8 cellular contexts compared by ENCODE assay signal in genomic region chr4:6873792-6874461, GRCh38. TPM values are rescaled to one million over a fixed set of nuclear protein-coding genes. Genes with fewer than 3 reads are reported as not detected.
A peak's percentile ranks its signal among the peaks of the same experiment; 100 is the strongest.
DNase-seq lines count a peak whose midpoint lies in the region; ATAC-seq lines count a peak whose summit lies in the region.

No MANE protein-coding gene starts in this region.

- POLR2A ChIA-PET in activated naive CD8-positive, alpha-beta T cell treated with anti-CD3 and anti-CD28 coated beads, Interleukin-2, amount 10 ng/mL, durations not matched to agents 7 days and 5 days (lab: Charles Lee): interaction anchor here (0.6 to 2.4 kb wide), 7 partner anchors 26 to 199 kb away, joined by 3 to 11 read pairs (median 4); partner anchors contain the start of genes GRPEL1 and KIAA0232

- H3K9me3 Mint-ChIP-seq in activated naive CD8-positive, alpha-beta T cell treated with anti-CD3 and anti-CD28 coated beads, Interleukin-2, amount 10 ng/mL, durations not matched to agents 7 days and 5 days: no peaks in the 10 kb centered on the region

- peaks cover 10% of the 10 kb centered on the region for H3K36me3 Mint-ChIP-seq in activated naive CD8-positive, alpha-beta T cell treated with anti-CD3 and anti-CD28 coated beads, Interleukin-2, amount 10 ng/mL, durations not matched to agents 7 days and 5 days

- DNase-seq in NCI-H748 (lab: John Stamatoyannopoulos, UW; ENCODE audit: unreplicated experiment) (peak; percentile 40), NCI-H748 treated with DMSO at 0.1 percent for 48 hours (lab: John Stamatoyannopoulos, UW) (no peak), SKM-1 (lab: John Stamatoyannopoulos, UW; ENCODE audit: unreplicated experiment) (peak; percentile 67), left cardiac atrium (peak; percentile 75), sciatic nerve (ENCODE audit: low spot score) (peak; percentile 85), 8988T (no peak)
- peak; percentile 82 for DNase-seq in activated naive CD8-positive, alpha-beta T cell treated with anti-CD3 and anti-CD28 coated beads, Interleukin-2, amount 10 ng/mL, durations not matched to agents 7 days and 5 days

- ATAC-seq in HG03442 (IDR thresholded peaks at IDR 0.05; ENCODE audit: unreplicated experiment) (peak; percentile 54), left cardiac atrium (peak; percentile 76 to 77), sciatic nerve (peak; percentile 83)
- ATAC-seq in activated naive CD8-positive, alpha-beta T cell treated with anti-CD3 and anti-CD28 coated beads, Interleukin-2, amount 10 ng/mL, durations not matched to agents 7 days and 5 days (ENCODE audit: low read depth): peak; percentile 87

- H3K27ac Mint-ChIP-seq in activated naive CD8-positive, alpha-beta T cell treated with anti-CD3 and anti-CD28 coated beads, Interleukin-2, amount 10 ng/mL, durations not matched to agents 7 days and 5 days: no peak overlapping the region

- H3K4me1 Mint-ChIP-seq in activated naive CD8-positive, alpha-beta T cell treated with anti-CD3 and anti-CD28 coated beads, Interleukin-2, amount 10 ng/mL, durations not matched to agents 7 days and 5 days: peaks cover 10% of the 10 kb centered on the region

- intact Hi-C loops in left cardiac atrium (cut with DNase I): loop anchor here (2.0 to 10.0 kb wide), 2 partner anchors 89 to 153 kb away; partner anchors contain the start of gene KIAA0232 (in 1 of the 2)
- intact Hi-C loops in sciatic nerve (cut with DNase I): loop anchor here (5.0 kb wide), 2 partner anchors 92 to 152 kb away; partner anchors contain the start of gene KIAA0232

- H3K4me3 Mint-ChIP-seq in activated naive CD8-positive, alpha-beta T cell treated with anti-CD3 and anti-CD28 coated beads, Interleukin-2, amount 10 ng/mL, durations not matched to agents 7 days and 5 days: no peak overlapping the region

- no peaks in the 10 kb centered on the region for H3K27me3 Mint-ChIP-seq in activated naive CD8-positive, alpha-beta T cell treated with anti-CD3 and anti-CD28 coated beads, Interleukin-2, amount 10 ng/mL, durations not matched to agents 7 days and 5 days

RNA-seq across cellular contexts. Expression of gene TBC1D14, which starts 35.7 kb away (rescaled TPM):
- 10 to 100 TPM; 44.5 to 52.3 TPM for total RNA-seq in activated naive CD8-positive, alpha-beta T cell treated with anti-CD3 and anti-CD28 coated beads, Interleukin-2, amount 10 ng/mL, durations not matched to agents 7 days and 5 days
- 10 to 100 TPM; 34.7 to 35.9 TPM for total RNA-seq in left cardiac atrium
- 68.2 TPM for total RNA-seq in sciatic nerve

Comparison
In these comparisons a context has a peak if more than half of its experiments do, and no peak if none do; other contexts are left out.
1. DNase-seq: peak in NCI-H748 (single experiment), SKM-1 (single experiment), activated naive CD8-positive, alpha-beta T cell treated with anti-CD3 and anti-CD28 coated beads, Interleukin-2, amount 10 ng/mL, durations not matched to agents 7 days and 5 days (single experiment), left cardiac atrium (single experiment) and sciatic nerve (single experiment); none in NCI-H748 treated with DMSO at 0.1 percent for 48 hours (single experiment) and 8988T (single experiment).
2. Peak in every context shown above with its lines, with median percentiles within 50 percentile points of each other: ATAC-seq.